Comparison of ENCODE assay signal across 17 cellular contexts in the genomic region with DNA sequence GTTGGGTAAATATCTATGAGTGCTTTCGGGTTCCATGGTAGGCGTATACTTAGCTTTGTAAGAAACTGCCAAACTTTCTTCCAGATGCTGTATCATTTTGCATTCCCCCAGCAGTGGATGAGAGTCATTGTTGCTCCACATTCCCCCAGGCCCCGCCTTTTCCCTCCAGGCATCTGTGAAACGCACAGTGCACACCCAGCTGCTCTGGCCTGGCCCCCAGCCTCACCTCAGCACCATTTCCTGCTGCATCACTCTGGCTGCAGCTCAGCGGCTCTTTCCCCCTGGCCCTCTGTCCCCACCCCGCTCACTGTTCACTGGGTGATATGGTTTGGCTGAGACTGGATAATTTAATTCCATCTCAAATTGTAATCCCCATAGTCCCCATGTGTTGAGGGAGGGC.
A peak's percentile ranks its signal among the peaks of the same experiment; 100 is the strongest.
DNase-seq lines count a peak whose midpoint lies in the region; ATAC-seq and TF ChIP-seq lines count a peak whose summit lies in the region.
"Had no signal": no experiment of that assay in that cellular context is flagged by ENCODE, and none has a peak within 500 bp of the region (broad histone marks: within the 10 kb centered on the region; RNA-seq: fewer than 3 reads in every experiment).

No MANE protein-coding gene starts in this region.

- H3K27ac Mint-ChIP-seq in activated naive CD4-positive, alpha-beta T cell treated with anti-CD3 and anti-CD28 coated beads, Interleukin-2, amount 50 U/mL, for 72 hours: no peak overlapping the region
- H3K27ac Mint-ChIP-seq: activated naive CD8-positive, alpha-beta T cell treated with anti-CD3 and anti-CD28 coated beads, Interleukin-2, amount 50 U/mL, for 24 hours; activated T-cell treated with anti-CD3 and anti-CD28 coated beads, Interleukin-2, amount 50 U/mL, for 72 hours; progenitor cell of endocrine pancreas had no signal

- H3K36me3 Mint-ChIP-seq in activated naive CD4-positive, alpha-beta T cell treated with anti-CD3 and anti-CD28 coated beads, Interleukin-2, amount 50 U/mL, for 72 hours: peaks cover 0 to 5% of the 10 kb centered on the region in 2 donors

- H3K9me3 Mint-ChIP-seq in activated naive CD4-positive, alpha-beta T cell treated with anti-CD3 and anti-CD28 coated beads, Interleukin-2, amount 50 U/mL, for 72 hours: peaks cover 0 to 5% of the 10 kb centered on the region in 2 donors
- H3K9me3 Mint-ChIP-seq: activated T-cell treated with anti-CD3 and anti-CD28 coated beads, Interleukin-2, amount 50 U/mL, for 72 hours had no signal

- intact Hi-C loops in mucosa of descending colon (cut with DNase I, micrococcal nuclease): no loop called here

- TF ChIP-seq POLR2A in erythroblast (IDR thresholded peaks at IDR 0.05; ENCODE audit: low read length): no peak

- DNase-seq in Daoy (ENCODE audit: low read depth): peak; percentile 71
- DNase-seq in M059J (ENCODE audit: low read depth): peak; percentile 37
- DNase-seq in cardiac fibroblast (ENCODE audit: low read depth in 2 of 2): peak; percentile 46 to 53
- peak; percentile 41 for DNase-seq in skeletal muscle cell (ENCODE audit: low read depth)
- no peak for DNase-seq in erythroblast (lab: John Stamatoyannopoulos, UW)
- DNase-seq in mucosa of descending colon: no peak
- DNase-seq in activated naive CD4-positive, alpha-beta T cell treated with anti-CD3 and anti-CD28 coated beads, Interleukin-2, amount 50 U/mL, for 72 hours (ENCODE audit: low spot score in 2 of 2): no peak
- DNase-seq: activated CD4-positive, alpha-beta T cell treated with anti-CD3 and anti-CD28 coated beads, Interleukin-2, amount 50 U/mL, for 48 hours; activated naive CD8-positive, alpha-beta T cell treated with anti-CD3 and anti-CD28 coated beads, Interleukin-2, amount 50 U/mL, for 24 hours; activated T-cell treated with anti-CD3 and anti-CD28 coated beads, Interleukin-2, amount 50 U/mL, for 72 hours; cerebellar nuclear complex; stimulated activated naive CD8-positive, alpha-beta T cell treated with anti-CD3 and anti-CD28 coated beads, Interleukin-15, Interleukin-2, amounts not matched to agents 100 U/mL and 50 U/mL, for 24 hours; uterus had no signal

- H3K4me3 ChIP-seq in cardiac fibroblast (replicated peaks in 1 of 2; ENCODE audit: low read depth in 2 of 2, low read length in 2 of 2) (no peak overlapping the region), skeletal muscle cell (ENCODE audit: low read depth, low read length) (no peak overlapping the region), mucosa of descending colon (no peak overlapping the region)
- H3K4me3 ChIP-seq: hepatocyte, SJSA1, uterus had no signal

- no peaks in the 10 kb centered on the region for H3K4me1 ChIP-seq in mucosa of descending colon (ENCODE audit: low read depth)
- H3K4me1 ChIP-seq: SJSA1, uterus had no signal

- no peaks in the 10 kb centered on the region for H3K36me3 ChIP-seq in mucosa of descending colon (ENCODE audit: low read depth)
- H3K36me3 ChIP-seq: SJSA1, uterus had no signal

- H3K9me3 ChIP-seq in mucosa of descending colon: no peaks in the 10 kb centered on the region
- H3K9me3 ChIP-seq: uterus had no signal

- TF ChIP-seq CTCF in cardiac fibroblast (IDR thresholded peaks at IDR 0.05; ENCODE audit: low read depth, low read length) (no peak), mucosa of descending colon (IDR thresholded peaks at IDR 0.05) (no peak)

- ATAC-seq in mucosa of descending colon: no peak
- no peak for ATAC-seq in activated naive CD4-positive, alpha-beta T cell treated with anti-CD3 and anti-CD28 coated beads, Interleukin-2, amount 50 U/mL, for 72 hours
- ATAC-seq: activated naive CD8-positive, alpha-beta T cell treated with anti-CD3 and anti-CD28 coated beads, Interleukin-2, amount 50 U/mL, for 24 hours; activated T-cell treated with anti-CD3 and anti-CD28 coated beads, Interleukin-2, amount 50 U/mL, for 72 hours; left lobe of liver; stimulated activated naive CD8-positive, alpha-beta T cell treated with anti-CD3 and anti-CD28 coated beads, Interleukin-15, Interleukin-2, amounts not matched to agents 100 U/mL and 50 U/mL, for 24 hours had no signal

Comparison
In these comparisons a context has a peak if more than half of its experiments do, and no peak if none do; other contexts are left out.
1. DNase-seq: peak in Daoy (single experiment), M059J (single experiment), cardiac fibroblast (2 of 2) and skeletal muscle cell (single experiment); none in erythroblast (0 of 2), mucosa of descending colon (0 of 3) and activated naive CD4-positive, alpha-beta T cell treated with anti-CD3 and anti-CD28 coated beads, Interleukin-2, amount 50 U/mL, for 72 hours (0 of 2).